ENCODE assay signal across 8 cellular contexts in genomic region chr1:1080122-1080753, GRCh38. TPM values are rescaled to one million over a fixed set of nuclear protein-coding genes. Genes with fewer than 3 reads are reported as not detected.
A peak's percentile ranks its signal among the peaks of the same experiment; 100 is the strongest.
DNase-seq lines count a peak whose midpoint lies in the region; ATAC-seq lines count a peak whose summit lies in the region.

No MANE protein-coding gene starts in this region.

- WGBS in esophagus, 2 donors = 3 to 4% methylated on average over 17 to 20 of the region's 22 CpGs

- peaks cover 0 to 4% of the 10 kb centered on the region in 2 donors for H3K36me3 ChIP-seq in esophagus (ENCODE audit: control insufficient read depth in 2 of 2, insufficient read depth in 2 of 2, low read length in 1 of 2)

- H3K27me3 Mint-ChIP-seq in natural killer cell treated with Interleukin-12 subunit alpha and Interleukin-12 subunit beta and Interleukin-15 and Interleukin-18, amount 100 ng/mL, for 72 hours = no peaks in the 10 kb centered on the region

- H3K4me3 ChIP-seq in esophagus (ENCODE audit: low read depth in 1 of 2, low read length in 2 of 2) = peak overlapping the region; percentile 23 to 24

- H3K9me3 Mint-ChIP-seq in natural killer cell treated with Interleukin-12 subunit alpha and Interleukin-12 subunit beta and Interleukin-15 and Interleukin-18, amount 100 ng/mL, for 72 hours = no peaks in the 10 kb centered on the region

- no peak overlapping the region for H3K4me3 Mint-ChIP-seq in natural killer cell treated with Interleukin-12 subunit alpha and Interleukin-12 subunit beta and Interleukin-15 and Interleukin-18, amount 100 ng/mL, for 72 hours

- H3K4me1 Mint-ChIP-seq in natural killer cell treated with Interleukin-12 subunit alpha and Interleukin-12 subunit beta and Interleukin-15 and Interleukin-18, amount 100 ng/mL, for 72 hours (ENCODE audit: low read depth in 2 of 2) = peaks cover 0 to 2% of the 10 kb centered on the region in 2 donors

- peaks cover 3 to 16% of the 10 kb centered on the region in 2 donors for H3K4me1 ChIP-seq in esophagus (ENCODE audit: control insufficient read depth in 2 of 2, insufficient read depth in 2 of 2, low read length in 1 of 2)

- ATAC-seq in HG03135 (IDR thresholded peaks at IDR 0.05; ENCODE audit: unreplicated experiment) (peak; percentile 6), HG03354 (IDR thresholded peaks at IDR 0.05; ENCODE audit: poor library complexity, severe bottlenecking, unreplicated experiment) (no peak)
- ATAC-seq in natural killer cell treated with Interleukin-12 subunit alpha and Interleukin-12 subunit beta and Interleukin-15 and Interleukin-18, amount 100 ng/mL, for 72 hours = peak; percentile 35 to 58

- H3K36me3 Mint-ChIP-seq in natural killer cell treated with Interleukin-12 subunit alpha and Interleukin-12 subunit beta and Interleukin-15 and Interleukin-18, amount 100 ng/mL, for 72 hours = no peaks in the 10 kb centered on the region

- H3K27ac Mint-ChIP-seq in natural killer cell treated with Interleukin-12 subunit alpha and Interleukin-12 subunit beta and Interleukin-15 and Interleukin-18, amount 100 ng/mL, for 72 hours = no peak overlapping the region

- peak overlapping the region; percentile 30 to 73 for H3K27ac ChIP-seq in esophagus (ENCODE audit: low read depth in 2 of 2, low read length in 1 of 2)

- H3K9me3 ChIP-seq in esophagus (ENCODE audit: control insufficient read depth in 2 of 2, insufficient read depth in 1 of 2, low read depth in 1 of 2, low read length in 1 of 2) = no peaks in the 10 kb centered on the region

- DNase-seq in DMS153 treated with DMSO at 0.1 percent for 48 hours (lab: John Stamatoyannopoulos, UW; ENCODE audit: unreplicated experiment) = peak; percentile 52
- peak; percentile 83 for DNase-seq in SW480 (ENCODE audit: low spot score)
- peak; percentile 57 for DNase-seq in natural killer cell treated with Interleukin-12 subunit alpha and Interleukin-12 subunit beta and Interleukin-15 and Interleukin-18, amount 100 ng/mL, for 72 hours (ENCODE audit: low spot score)
- DNase-seq in T1000 (lab: John Stamatoyannopoulos, UW) = no peak
- DNase-seq in COR-L47 (lab: John Stamatoyannopoulos, UW) = no peak

- no peaks in the 10 kb centered on the region for H3K27me3 ChIP-seq in esophagus (ENCODE audit: control insufficient read depth in 1 of 2, insufficient read depth in 2 of 2, low read length in 2 of 2)

RNA-seq across cellular contexts. Expression of gene RNF223, which starts 6.1 kb away (rescaled TPM):
- 10 to 100 TPM; 28.2 to 44.2 TPM for polyA plus RNA-seq in esophagus
- not detected for total RNA-seq in natural killer cell treated with Interleukin-12 subunit alpha and Interleukin-12 subunit beta and Interleukin-15 and Interleukin-18, amount 100 ng/mL, for 72 hours

RNA-seq across cellular contexts. Expression of gene C1orf159, which starts 35.7 kb away (rescaled TPM):
- 10 to 100 TPM; 13.0 to 27.5 TPM for polyA plus RNA-seq in esophagus
- 10 to 100 TPM; 18.6 to 37.1 TPM for total RNA-seq in natural killer cell treated with Interleukin-12 subunit alpha and Interleukin-12 subunit beta and Interleukin-15 and Interleukin-18, amount 100 ng/mL, for 72 hours

Comparison
In these comparisons a context has a peak if more than half of its experiments do, and no peak if none do; other contexts are left out.
1. DNase-seq: peak in DMS153 treated with DMSO at 0.1 percent for 48 hours (single experiment), SW480 (single experiment) and natural killer cell treated with Interleukin-12 subunit alpha and Interleukin-12 subunit beta and Interleukin-15 and Interleukin-18, amount 100 ng/mL, for 72 hours (single experiment); none in T1000 (single experiment) and COR-L47 (single experiment).